Comparison of ENCODE assay signal across 26 cellular contexts in the genomic region with DNA sequence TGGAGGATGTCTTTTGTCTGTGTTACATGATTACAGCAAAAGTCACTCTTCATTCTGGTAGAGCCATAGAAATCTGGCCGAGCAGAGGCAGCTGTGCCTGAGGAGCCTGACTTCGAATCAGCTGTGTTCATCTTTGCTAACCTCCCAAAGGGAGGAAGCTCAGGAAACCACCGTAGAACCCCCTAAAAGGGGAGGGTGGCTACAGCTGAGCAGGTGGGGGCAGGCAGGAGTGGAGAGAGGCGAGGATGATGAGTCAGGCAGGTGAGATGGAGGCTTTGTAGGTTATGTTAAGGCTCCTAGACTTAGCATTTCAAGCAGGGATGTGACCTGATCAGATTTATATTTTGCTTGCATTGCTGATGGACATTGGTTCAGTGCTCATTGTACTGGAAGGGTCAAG.
DNase-seq lines count a peak whose midpoint lies in the region; ATAC-seq, FAIRE-seq and TF ChIP-seq lines count a peak whose summit lies in the region.
"Had no signal": no experiment of that assay in that cellular context is flagged by ENCODE, and none has a peak within 500 bp of the region (broad histone marks: within the 10 kb centered on the region; RNA-seq: fewer than 3 reads in every experiment).

No MANE protein-coding gene starts in this region.

- RAD21 ChIA-PET in GM12878 (lab: Charles Lee; ENCODE audit: unreplicated experiment), result interaction anchor here (1.1 to 1.2 kb wide), 2 partner anchors 98 to 258 kb away, joined by 3 to 6 read pairs; no protein-coding TSS in a partner anchor

- peaks cover 15% of the 10 kb centered on the region for H3K79me1 ChIP-seq in mesenchymal stem cell (replicated peaks; ENCODE audit: low read length, poor library complexity, severe bottlenecking)

- WGBS in GM12878 (ENCODE audit: insufficient coverage, insufficient replicate concordance, low lambda C conversion rate, missing lambda C conversion rate), result 27% methylated on average over 4 of the region's 4 CpGs
- WGBS in mesenchymal stem cell, result 67% methylated on average over 4 of the region's 4 CpGs

- H3K79me2 ChIP-seq in GM23338 (replicated peaks; ENCODE audit: insufficient read depth) (peaks cover 89% of the 10 kb centered on the region), GM12878 (ENCODE audit: control insufficient read depth, insufficient read depth, low read length) (no peaks in the 10 kb centered on the region)

- ATAC-seq in GM23338, result peak; percentile 11; the same call in 1 of the 3 replicates
- ATAC-seq in GM12878, result peak; percentile 8; the same call in 2 of the 3 replicates
- peak in 1 of 2 donors; percentile 50 for ATAC-seq in stimulated activated naive B cell treated with anti-CD40 and anti-IgM and Interleukin-4, amounts not matched to agents 10 μg/mL and 1 μg/mL and 100 μg/mL, for 72 hours (replicated peaks)
- no peak for ATAC-seq in HG02588 (IDR thresholded peaks at IDR 0.05; ENCODE audit: unreplicated experiment)
- ATAC-seq: gastrocnemius medialis, sciatic nerve, T-cell had no signal

- peak overlapping the region; percentile 15 for H2BK120ac ChIP-seq in mesenchymal stem cell (ENCODE audit: low read depth, low read length)

- no peak for DNase-seq in GM23338 (ENCODE audit: low spot score)
- no peak for DNase-seq in GM12878 (ENCODE audit: low read depth, low spot score)
- no peak for DNase-seq in mesenchymal stem cell
- no peak for DNase-seq in stimulated activated naive B cell treated with anti-CD40 and anti-IgM and Interleukin-4, amounts not matched to agents 10 μg/mL and 1 μg/mL and 100 μg/mL, for 72 hours
- no peak for DNase-seq in brain microvascular endothelial cell
- no peak for DNase-seq in NK-92 treated with Interleukin-12 subunit alpha and Interleukin-12 subunit beta, amount 100 ng/mL, for 24 hours (lab: John Stamatoyannopoulos, UW)
- DNase-seq: activated CD4-positive, alpha-beta T cell treated with anti-CD3 and anti-CD28 coated beads for 4 hours; CD8-positive, alpha-beta memory T cell; effector memory CD4-positive, alpha-beta T cell; gastrocnemius medialis; GF-D8; mammary epithelial cell; NCI-H187 treated with DMSO at 0.1 percent for 48 hours; NCI-H226; NCI-H774; Right ventricle myocardium superior; stimulated activated CD8-positive, alpha-beta memory T cell treated with anti-CD3 and anti-CD28 coated beads, Interleukin-4, amount 100 ng/mL, for 48 hours; substantia nigra; T-cell; uterus had no signal

- peaks cover 4% of the 10 kb centered on the region for H3K27me3 Mint-ChIP-seq in GM23338 (ENCODE audit: insufficient read depth, low read depth, poor library complexity)
- H3K27me3 Mint-ChIP-seq in stimulated activated naive B cell treated with anti-CD40 and anti-IgM and Interleukin-4, amounts not matched to agents 10 μg/mL and 1 μg/mL and 100 μg/mL, for 72 hours, result peaks cover 8 to 16% of the 10 kb centered on the region in 2 donors

- peak overlapping the region; percentile 59 for H4K8ac ChIP-seq in mesenchymal stem cell (ENCODE audit: low read length)

- no peaks in the 10 kb centered on the region for H3K9me3 ChIP-seq in GM12878 (replicated peaks; ENCODE audit: control insufficient read depth, insufficient read depth, low read length)
- no peaks in the 10 kb centered on the region for H3K9me3 ChIP-seq in mesenchymal stem cell (ENCODE audit: control insufficient read depth, low read length)
- H3K9me3 ChIP-seq: esophagus muscularis mucosa, gastrocnemius medialis, uterus had no signal

- TF ChIP-seq RAD21 in GM12878 (IDR thresholded peaks at IDR 0.05; ENCODE audit: insufficient read depth, low read depth, low read length), result no peak

- H3F3A ChIP-seq in GM23338 (replicated peaks; ENCODE audit: low read depth), result no peaks in the 10 kb centered on the region

- peak overlapping the region; percentile 51 to 57 for H2BK12ac ChIP-seq in mesenchymal stem cell (ENCODE audit: low read length in 2 of 2)

- H2AK5ac ChIP-seq in mesenchymal stem cell (ENCODE audit: low read length, severe bottlenecking), result peak overlapping the region; percentile 9

- intact Hi-C loops in GM12878 (cut with micrococcal nuclease; ENCODE audit: unreplicated experiment), result loop anchor here (5.0 kb wide), 1 partner anchor 257 kb away; no protein-coding TSS in a partner anchor

- no peaks in the 10 kb centered on the region; the same call in 2 of the 3 replicates for H3K9me3 Mint-ChIP-seq in GM23338
- H3K9me3 Mint-ChIP-seq in stimulated activated naive B cell treated with anti-CD40 and anti-IgM and Interleukin-4, amounts not matched to agents 10 μg/mL and 1 μg/mL and 100 μg/mL, for 72 hours, result peaks cover 0 to 5% of the 10 kb centered on the region in 2 donors
- H3K9me3 Mint-ChIP-seq: activated T-helper 2 cell treated with anti-CD3 and anti-CD28 coated beads, Interferon-gamma antibody, Interleukin-2, Interleukin-4, amounts not matched to agents 10 μg/mL and 5 μg/mL and 100 μg/mL, durations not matched to agents 14 hours and 24 hours and 36 hours; CD8-positive, alpha-beta memory T cell; T-cell had no signal

- peak overlapping the region; percentile 75 for H3K27ac Mint-ChIP-seq in GM23338
- H3K27ac Mint-ChIP-seq in stimulated activated naive B cell treated with anti-CD40 and anti-IgM and Interleukin-4, amounts not matched to agents 10 μg/mL and 1 μg/mL and 100 μg/mL, for 72 hours, result peak overlapping the region; percentile 56
- H3K27ac Mint-ChIP-seq: activated T-helper 2 cell treated with anti-CD3 and anti-CD28 coated beads, Interferon-gamma antibody, Interleukin-2, Interleukin-4, amounts not matched to agents 10 μg/mL and 5 μg/mL and 100 μg/mL, durations not matched to agents 14 hours and 24 hours and 36 hours; CD8-positive, alpha-beta memory T cell; T-cell had no signal

- no peak overlapping the region for H2BK15ac ChIP-seq in mesenchymal stem cell (ENCODE audit: low read depth, poor library complexity, severe bottlenecking)

- peaks cover 9% of the 10 kb centered on the region; the same call in 2 of the 3 replicates for H3K36me3 Mint-ChIP-seq in GM23338 (ENCODE audit: low read depth)
- H3K36me3 Mint-ChIP-seq in stimulated activated naive B cell treated with anti-CD40 and anti-IgM and Interleukin-4, amounts not matched to agents 10 μg/mL and 1 μg/mL and 100 μg/mL, for 72 hours, result no peaks in the 10 kb centered on the region
- H3K36me3 Mint-ChIP-seq: T-cell had no signal

- no peak overlapping the region for H3K14ac ChIP-seq in mesenchymal stem cell (ENCODE audit: low read length in 2 of 2)

- peak overlapping the region; percentile 61 to 75 for H3K18ac ChIP-seq in mesenchymal stem cell (ENCODE audit: low read depth in 1 of 2, low read length in 2 of 2)

- no peaks in the 10 kb centered on the region for H3K9me2 ChIP-seq in GM23338 (ENCODE audit: insufficient read depth)

- H3K4ac ChIP-seq in mesenchymal stem cell (ENCODE audit: low read depth in 1 of 2, low read length in 2 of 2), result no peak overlapping the region

- no peak overlapping the region for H3K4me3 ChIP-seq in GM23338
- H3K4me3 ChIP-seq in GM12878, result no peak overlapping the region
- no peak overlapping the region for H3K4me3 ChIP-seq in mesenchymal stem cell (ENCODE audit: insufficient read depth in 1 of 2, low read depth in 1 of 2, low read length in 2 of 2)
- H3K4me3 ChIP-seq in brain microvascular endothelial cell (ENCODE audit: low read depth, low read length), result no peak overlapping the region
- H3K4me3 ChIP-seq: esophagus muscularis mucosa, gastrocnemius medialis, uterus had no signal

- peaks cover 8% of the 10 kb centered on the region for H4K20me1 ChIP-seq in GM23338 (replicated peaks; ENCODE audit: insufficient read depth)
- no peaks in the 10 kb centered on the region for H4K20me1 ChIP-seq in GM12878 (ENCODE audit: control insufficient read depth, insufficient read depth)

- H3K9ac ChIP-seq in GM12878 (ENCODE audit: control insufficient read depth, insufficient read depth, low read length), result no peak overlapping the region
- H3K9ac ChIP-seq in mesenchymal stem cell (ENCODE audit: low read length), result no peak overlapping the region
- H3K9ac ChIP-seq: KMS-11 had no signal

- no TSS peak for BruUV-seq in GM12878 (replicated peaks; lab: Mats Ljungman, UMichigan)

- SMC1A ChIA-PET in GM12878 (lab: Charles Lee; ENCODE audit: uncharacterized antibody, unreplicated experiment), result interaction anchor here (1.0 to 1.1 kb wide), 4 partner anchors 10 to 42 kb away, joined by 3 read pairs; no protein-coding TSS in a partner anchor

- no peak overlapping the region for H3K27ac ChIP-seq in GM23338 (ENCODE audit: low read depth)
- no peak overlapping the region for H3K27ac ChIP-seq in GM12878 (ENCODE audit: control insufficient read depth, insufficient read depth)
- no peak overlapping the region for H3K27ac ChIP-seq in mesenchymal stem cell (ENCODE audit: low read length, poor library complexity, severe bottlenecking)
- no peak overlapping the region for H3K27ac ChIP-seq in brain microvascular endothelial cell
- H3K27ac ChIP-seq: esophagus muscularis mucosa, gastrocnemius medialis, KMS-11, uterus had no signal

- no peak for TF ChIP-seq POLR2A in GM12878 (IDR thresholded peaks at IDR 0.05; ENCODE audit: low read depth, low read length)

- CTCF ChIA-PET in GM12878 (lab: Yijun Ruan, JAX), result interaction anchor here (0.6 to 1.6 kb wide), 6 partner anchors 9 to 1391 kb away, joined by 3 to 4 read pairs (median 4); a partner anchor contains a TSS

- POLR2A ChIA-PET in GM12878 (lab: Charles Lee), result interaction anchor here (1.2 kb wide), 1 partner anchor 160 kb away, joined by 3 read pairs; no protein-coding TSS in a partner anchor

- H3K4me1 Mint-ChIP-seq in GM23338, result peaks cover 55% of the 10 kb centered on the region
- H3K4me1 Mint-ChIP-seq in stimulated activated naive B cell treated with anti-CD40 and anti-IgM and Interleukin-4, amounts not matched to agents 10 μg/mL and 1 μg/mL and 100 μg/mL, for 72 hours, result peaks cover 15 to 20% of the 10 kb centered on the region in 2 donors

- no peaks in the 10 kb centered on the region for H3K27me3 ChIP-seq in GM23338 (ENCODE audit: insufficient read depth)
- no peaks in the 10 kb centered on the region for H3K27me3 ChIP-seq in GM12878 (replicated peaks in 1 of 2; ENCODE audit: control insufficient read depth in 2 of 2, insufficient read depth in 2 of 2, low read length in 1 of 2)
- no peaks in the 10 kb centered on the region for H3K27me3 ChIP-seq in mesenchymal stem cell (ENCODE audit: control insufficient read depth in 1 of 2, insufficient read depth in 1 of 2, low read length in 2 of 2)
- H3K27me3 ChIP-seq in brain microvascular endothelial cell (replicated peaks), result no peaks in the 10 kb centered on the region
- H3K27me3 ChIP-seq: esophagus muscularis mucosa, uterus had no signal

- no peak for TF ChIP-seq EP300 in GM12878 (IDR thresholded peaks at IDR 0.05; ENCODE audit: borderline replicate concordance in 1 of 2, control insufficient read depth in 1 of 2, low read depth in 2 of 2, low read length in 2 of 2)

- H2BK5ac ChIP-seq in mesenchymal stem cell (ENCODE audit: low read depth, low read length, poor library complexity, severe bottlenecking), result no peak overlapping the region

- H3K4me3 Mint-ChIP-seq in GM23338, result no peak overlapping the region
- H3K4me3 Mint-ChIP-seq in stimulated activated naive B cell treated with anti-CD40 and anti-IgM and Interleukin-4, amounts not matched to agents 10 μg/mL and 1 μg/mL and 100 μg/mL, for 72 hours, result no peak overlapping the region
- H3K4me3 Mint-ChIP-seq: CD8-positive, alpha-beta memory T cell; T-cell had no signal

- TF ChIP-seq CTCF in GM23338 (conservative IDR thresholded peaks at IDR 0.05; ENCODE audit: low read depth in 2 of 2) (no peak), GM12878 (IDR thresholded peaks at IDR 0.05 in 2 of 3, conservative IDR thresholded peaks at IDR 0.05 in 1 of 3; ENCODE audit: control insufficient read depth in 2 of 3, extremely low read depth in 1 of 3, insufficient read depth in 1 of 3, low read depth in 3 of 3, low read length in 3 of 3) (no peak), brain microvascular endothelial cell (IDR thresholded peaks at IDR 0.05; ENCODE audit: low read depth, low read length, missing control alignments) (no peak)

- H3K4me1 ChIP-seq in GM23338 (ENCODE audit: insufficient read depth) (peaks cover 27% of the 10 kb centered on the region; the same call in 1 of the 2 replicates), GM12878 (ENCODE audit: control insufficient read depth, insufficient read depth, low read length) (no peaks in the 10 kb centered on the region), mesenchymal stem cell (ENCODE audit: control insufficient read depth, insufficient read depth, low read depth, low read length) (peaks cover 19% of the 10 kb centered on the region)
- H3K4me1 ChIP-seq: gastrocnemius medialis, uterus had no signal

- H2AFZ ChIP-seq in GM23338, result no peak overlapping the region
- H2AFZ ChIP-seq in GM12878 (ENCODE audit: control insufficient read depth, low read depth, low read length), result no peak overlapping the region
- H2AFZ ChIP-seq in mesenchymal stem cell (ENCODE audit: low read depth, low read length), result no peak overlapping the region

- no peak for FAIRE-seq in GM12878 (lab: Jason Lieb, UNC)
- FAIRE-seq: HTR-8/SVneo had no signal

- H3K23ac ChIP-seq in mesenchymal stem cell (ENCODE audit: low read length in 2 of 2), result no peak overlapping the region

- H4K91ac ChIP-seq in mesenchymal stem cell (ENCODE audit: low read length), result peak overlapping the region; percentile 34

- H3K4me2 ChIP-seq in GM23338, result no peak overlapping the region
- H3K4me2 ChIP-seq in GM12878 (ENCODE audit: control insufficient read depth, insufficient read depth), result no peak overlapping the region
- H3K4me2 ChIP-seq in mesenchymal stem cell (ENCODE audit: low read length, poor library complexity, severe bottlenecking), result no peak overlapping the region
- H3K4me2 ChIP-seq: KMS-11 had no signal

- in situ Hi-C loops in GM12878 (cut with MboI), result no loop called here
- in situ Hi-C loops in brain microvascular endothelial cell (cut with HindIII; ENCODE audit: low pct_ligation_motif_present, low sequenced_read_pairs), result no loop called here

- H3K36me3 ChIP-seq in GM23338 (ENCODE audit: insufficient read depth) (no peaks in the 10 kb centered on the region), GM12878 (ENCODE audit: control insufficient read depth in 2 of 2, insufficient read depth in 2 of 2, low read length in 1 of 2) (no peaks in the 10 kb centered on the region), mesenchymal stem cell (ENCODE audit: control insufficient read depth in 1 of 2, insufficient read depth in 2 of 2, low read depth in 1 of 2, low read length in 2 of 2) (no peaks in the 10 kb centered on the region), brain microvascular endothelial cell (replicated peaks) (no peaks in the 10 kb centered on the region)
- H3K36me3 ChIP-seq: esophagus muscularis mucosa, gastrocnemius medialis, uterus had no signal
